7 cellular contexts compared by ENCODE assay signal in the genomic region with DNA sequence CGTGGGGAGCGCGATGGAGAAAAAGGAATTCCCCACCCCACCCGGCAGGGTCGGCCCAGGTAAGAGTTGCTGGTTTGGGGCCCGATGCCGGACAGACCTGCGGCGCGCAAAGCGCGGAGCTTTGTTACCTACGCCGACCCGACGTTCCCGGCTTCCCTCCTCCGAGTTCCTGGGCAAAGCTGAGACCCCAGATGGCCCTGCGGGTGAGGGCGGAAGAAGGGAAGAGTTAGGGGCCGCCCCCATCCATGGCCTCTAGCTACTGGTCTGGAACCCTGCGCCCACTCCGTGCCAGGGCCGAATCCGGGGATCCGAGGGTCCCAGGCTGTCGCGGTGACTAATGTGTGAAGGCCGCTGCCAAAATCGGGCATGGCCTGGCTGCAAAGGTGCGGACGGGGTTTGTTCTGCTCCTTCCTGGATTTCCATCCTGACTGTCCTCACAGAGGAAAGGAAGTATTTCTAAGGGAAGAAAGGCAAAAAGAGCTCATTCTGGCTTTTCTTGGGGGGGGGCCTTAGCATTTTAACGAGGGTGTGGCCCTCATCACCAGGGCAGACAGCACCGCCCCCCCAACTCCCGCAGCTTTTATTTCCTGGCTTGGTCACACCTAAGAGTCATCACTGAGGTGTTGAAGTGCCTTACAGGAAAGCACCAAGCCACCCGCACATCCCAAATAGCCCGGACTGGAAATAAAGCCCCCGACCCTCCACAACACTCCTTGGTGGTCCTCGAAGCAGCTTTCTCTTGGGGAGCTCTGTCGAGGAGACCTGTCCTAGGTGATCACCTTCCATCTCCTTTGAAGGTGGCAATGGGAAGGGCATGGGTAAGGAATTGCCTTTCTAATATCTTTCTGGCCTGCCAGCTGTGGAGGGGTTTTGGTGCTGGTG. TPM values are rescaled to one million over a fixed set of nuclear protein-coding genes. Genes with fewer than 3 reads are reported as not detected.
A peak's percentile ranks its signal among the peaks of the same experiment; 100 is the strongest.
DNase-seq lines count a peak whose midpoint lies in the region; ATAC-seq and TF ChIP-seq lines count a peak whose summit lies in the region.

No MANE protein-coding gene starts in this region.

- H3K4me1 ChIP-seq in duodenal mucosa (ENCODE audit: control insufficient read depth in 1 of 2, insufficient read depth in 2 of 2, low read length in 2 of 2) (peaks cover 4 to 11% of the 10 kb centered on the region in 2 donors), mucosa of stomach (ENCODE audit: control insufficient read depth, insufficient read depth, low read length) (peaks cover 19% of the 10 kb centered on the region)

- no peak for TF ChIP-seq CTCF in GM13977 (IDR thresholded peaks at IDR 0.05; ENCODE audit: extremely low read depth, insufficient read depth, missing control alignments)

- H3K36me3 ChIP-seq in H7 (replicated peaks; ENCODE audit: control insufficient read depth, insufficient read depth, low read length) = no peaks in the 10 kb centered on the region; the same call in 1 of the 2 replicates
- peaks cover 5 to 17% of the 10 kb centered on the region in 2 donors for H3K36me3 ChIP-seq in duodenal mucosa (ENCODE audit: control insufficient read depth in 1 of 2, insufficient read depth in 2 of 2, low read length in 2 of 2)
- peaks cover 8% of the 10 kb centered on the region for H3K36me3 ChIP-seq in mucosa of stomach (ENCODE audit: control insufficient read depth, insufficient read depth, low read length)

- H3K4me3 ChIP-seq in H7 (ENCODE audit: insufficient read depth, low read depth, low read length) (peak overlapping the region; percentile 96), duodenal mucosa (ENCODE audit: low read depth in 1 of 2, low read length in 2 of 2) (peak overlapping the region; percentile 68 to 74), mucosa of stomach (ENCODE audit: low read length) (peak overlapping the region; percentile 64)

- in situ Hi-C loops in GM13977 (cut with MboI; ENCODE audit: low pct_unique_long_range_greater_than_20kb, low sequenced_read_pairs, unreplicated experiment) = no loop called here

- H3K27ac ChIP-seq in duodenal mucosa (ENCODE audit: low read depth, low read length) = peak overlapping the region; percentile 14

- H3K9me3 ChIP-seq in duodenal mucosa (ENCODE audit: control insufficient read depth in 1 of 2, low read length in 2 of 2) = no peaks in the 10 kb centered on the region
- no peaks in the 10 kb centered on the region for H3K9me3 ChIP-seq in mucosa of stomach (ENCODE audit: control insufficient read depth, low read length)

- H3K9ac ChIP-seq in duodenal mucosa (ENCODE audit: low read depth in 1 of 2, low read length in 2 of 2) (peak overlapping the region; percentile 32 to 48), mucosa of stomach (ENCODE audit: low read length) (peak overlapping the region; percentile 61)

- no peak for ATAC-seq in HG02870 (IDR thresholded peaks at IDR 0.05; ENCODE audit: unreplicated experiment)

- H3K27me3 ChIP-seq in H7 (ENCODE audit: control insufficient read depth, insufficient read depth, low read length) (no peaks in the 10 kb centered on the region; the same call in 1 of the 2 replicates), duodenal mucosa (ENCODE audit: control insufficient read depth in 1 of 2, insufficient read depth in 2 of 2, low read length in 2 of 2) (peaks cover 0 to 7% of the 10 kb centered on the region in 2 donors), mucosa of stomach (ENCODE audit: control insufficient read depth, insufficient read depth, low read length) (no peaks in the 10 kb centered on the region)

- peak; percentile 82 for DNase-seq in H7
- peak; percentile 69 for DNase-seq in NCI-H748 (lab: John Stamatoyannopoulos, UW; ENCODE audit: unreplicated experiment)
- no peak for DNase-seq in stimulated activated CD4-positive, alpha-beta T cell treated with anti-CD3 and anti-CD28 coated beads, Interleukin-1b, Interleukin-23, amount 100 ng/mL, for 48 hours
- no peak for DNase-seq in GM13977 (ENCODE audit: low spot score)

RNA-seq across cellular contexts. Expression of gene PTK7, which starts 1.1 kb away (rescaled TPM):
- total RNA-seq in H7 (2014; rRNA removed; shearing (Covaris generic)) = 143 and 163 TPM in 2 replicates

RNA-seq across cellular contexts. Expression of gene KLC4, which starts 17.7 kb away (rescaled TPM):
- total RNA-seq in H7 (2014; rRNA removed; shearing (Covaris generic)) = 24.8 and 30.2 TPM in 2 replicates

RNA-seq across cellular contexts. Expression of gene MRPL2, which starts 17.9 kb away (rescaled TPM):
- 79.1 and 82.1 TPM in 2 replicates for total RNA-seq in H7 (2014; rRNA removed; shearing (Covaris generic))

RNA-seq across cellular contexts. Expression of gene CUL7, which starts 23.5 kb away (rescaled TPM):
- 19.6 and 39.2 TPM in 2 replicates for total RNA-seq in H7 (2014; rRNA removed; shearing (Covaris generic))

RNA-seq across cellular contexts. Expression of gene RRP36, which starts 55.7 kb away (rescaled TPM):
- total RNA-seq in H7 (2014; rRNA removed; shearing (Covaris generic)) = 100 and 106 TPM in 2 replicates

Comparison
In these comparisons a context has a peak if more than half of its experiments do, and no peak if none do; other contexts are left out.
1. DNase-seq: peak in H7 (single experiment) and NCI-H748 (single experiment); none in stimulated activated CD4-positive, alpha-beta T cell treated with anti-CD3 and anti-CD28 coated beads, Interleukin-1b, Interleukin-23, amount 100 ng/mL, for 48 hours (single experiment) and GM13977 (single experiment).
2. Peak in every context shown above with its lines, with median percentiles within 50 percentile points of each other: H3K4me3 ChIP-seq.